ENCODE assay signal across 1 cellular context in genomic region chr10:62442894-62443674, GRCh38.
TF ChIP-seq lines count a peak whose summit lies in the region.

No MANE protein-coding gene starts in this region.

TF ChIP-seq in WTC11, 78 proteins besides CTCF, POLR2A, EP300 and RAD21 (continued from another document):
- no peak for TF ChIP-seq ZSCAN18 (CRISPR knock-in tag; IDR thresholded peaks at IDR 0.05)
- TF ChIP-seq MYBL2 (CRISPR knock-in tag; IDR thresholded peaks at IDR 0.05) = no peak
- TF ChIP-seq ZNF396 (CRISPR knock-in tag; IDR thresholded peaks at IDR 0.05; ENCODE audit: borderline replicate concordance) = no peak
- no peak for TF ChIP-seq ZNF138 (CRISPR knock-in tag; conservative IDR thresholded peaks at IDR 0.05)
- TF ChIP-seq CBFB (CRISPR knock-in tag; IDR thresholded peaks at IDR 0.05; ENCODE audit: low read depth) = no peak
- TF ChIP-seq ZNF671 (CRISPR knock-in tag; IDR thresholded peaks at IDR 0.05) = no peak
